23 cellular contexts compared by ENCODE assay signal in the genomic region with DNA sequence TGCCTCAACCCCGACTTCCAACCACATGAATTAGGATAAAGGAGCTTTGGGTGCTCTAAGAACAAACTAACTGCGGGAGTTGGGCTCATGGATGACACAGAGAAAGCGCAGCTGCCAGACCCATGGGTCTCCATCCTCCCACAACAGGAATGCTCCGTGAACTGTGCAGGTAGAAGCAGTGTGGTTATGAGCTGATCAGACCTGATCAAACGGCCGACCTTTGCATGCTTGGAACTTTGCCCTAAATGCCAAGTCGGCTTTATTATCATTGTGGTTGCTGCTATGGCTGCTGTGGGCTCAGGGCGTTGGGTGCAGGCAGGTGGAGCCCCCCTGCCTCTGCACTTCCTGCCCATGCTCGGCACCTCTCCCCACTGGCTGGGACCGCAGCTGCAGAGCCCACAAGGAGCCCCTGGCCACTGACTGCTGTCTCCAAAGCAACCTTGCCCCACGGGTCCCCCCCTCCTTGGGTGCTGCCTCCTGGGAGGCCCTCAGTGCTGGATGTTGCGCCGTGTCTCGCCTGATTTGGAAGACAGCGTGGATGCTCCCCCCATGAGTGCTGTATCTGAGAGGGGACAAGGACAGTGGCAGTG. TPM values are rescaled to one million over a fixed set of nuclear protein-coding genes. Genes with fewer than 3 reads are reported as not detected.
A peak's percentile ranks its signal among the peaks of the same experiment; 100 is the strongest.
DNase-seq lines count a peak whose midpoint lies in the region; ATAC-seq, FAIRE-seq and TF ChIP-seq lines count a peak whose summit lies in the region.
"Had no signal": no experiment of that assay in that cellular context is flagged by ENCODE, and none has a peak within 500 bp of the region (broad histone marks: within the 10 kb centered on the region; RNA-seq: fewer than 3 reads in every experiment).

No MANE protein-coding gene starts in this region.

- H3K27ac ChIP-seq in HepG2 (ENCODE audit: extremely low read length, insufficient read depth, low read length), result no peak overlapping the region
- H3K27ac ChIP-seq: A549, ovary had no signal

- no peaks in the 10 kb centered on the region for H3K4me1 ChIP-seq in HepG2 (ENCODE audit: insufficient read depth, low read length)

- H3K27ac Mint-ChIP-seq in type B pancreatic cell, result no peak overlapping the region
- H3K27ac Mint-ChIP-seq: activated T-helper 1 cell treated with anti-CD3 and anti-CD28 coated beads, Interleukin-12 subunit alpha, Interleukin-12 subunit beta, Interleukin-2, Interleukin-4 antibody, amounts not matched to agents 30 ng/mL and 10 ng/mL and 1 ng/mL, durations not matched to agents 14 hours and 24 hours and 36 hours; CD4-positive, CD25-positive, alpha-beta regulatory T cell; stimulated activated naive B cell treated with anti-CD40 and anti-IgM and Interleukin-4, amounts not matched to agents 10 μg/mL and 1 μg/mL and 100 μg/mL, for 72 hours; T-helper 2 cell treated with Interferon-gamma antibody and Interleukin-4, amounts not matched to agents 5 μg/mL and 100 μg/mL, for 36 hours had no signal

- TF ChIP-seq EP300 in HepG2 (IDR thresholded peaks at IDR 0.05; ENCODE audit: low read depth in 2 of 2, low read length in 2 of 2) (no peak), HepG2 (CRISPR knock-in tag; IDR thresholded peaks at IDR 0.05; ENCODE audit: borderline replicate concordance) (no peak)

- no peaks in the 10 kb centered on the region for H4K20me1 ChIP-seq in HepG2 (ENCODE audit: insufficient read depth, low read length)

- no peak for TF ChIP-seq RAD21 in HepG2 (CRISPR knock-in tag; IDR thresholded peaks at IDR 0.05)

- DNase-seq in Right ventricle myocardium superior (peak; percentile 15), Right ventricle myocardium inferior (ENCODE audit: missing footprints) (no peak), HepG2 (ENCODE audit: low spot score) (no peak), type B pancreatic cell (ENCODE audit: extremely low spot score, unreplicated experiment) (peak; percentile 62), NCI-H2107 (lab: John Stamatoyannopoulos, UW) (no peak), RCC 7860 (ENCODE audit: low spot score) (no peak)
- peak; percentile 24 to 44 for DNase-seq in activated T-cell treated with anti-CD3 and anti-CD28 coated beads, Interleukin-2, amount 50 U/mL, for 48 hours
- DNase-seq: activated CD4-positive, alpha-beta T cell treated with anti-CD3 and anti-CD28 coated beads for 1 hour; CD4-positive, CD25-positive, alpha-beta regulatory T cell; hypothalamus; NCI-H1436; ovary; SIG-M5; stimulated activated naive B cell treated with anti-CD40 and anti-IgM and Interleukin-4, amounts not matched to agents 10 μg/mL and 1 μg/mL and 100 μg/mL, for 72 hours had no signal

- no peak overlapping the region for H3K4me2 ChIP-seq in HepG2 (ENCODE audit: low read depth, low read length)
- H3K4me2 ChIP-seq: A549 had no signal

- FAIRE-seq in HepG2 (lab: Jason Lieb, UNC) (no peak), RCC 7860 (lab: Jason Lieb, UNC) (no peak)
- FAIRE-seq: A549 had no signal

- no peak for TF ChIP-seq CTCF in HepG2 (CRISPR knock-in tag; IDR thresholded peaks at IDR 0.05)
- TF ChIP-seq CTCF in type B pancreatic cell (conservative IDR thresholded peaks at IDR 0.05), result no peak

- CTCF ChIA-PET in HepG2 (lab: Yijun Ruan, JAX; ENCODE audit: low intra/inter-chr PET ratio, low total read pairs), result no interaction called here

- ATAC-seq in Right ventricle myocardium superior (ENCODE audit: poor library complexity) (no peak), Right ventricle myocardium inferior (no peak), HepG2 (peak; percentile 17), GM19467 (IDR thresholded peaks at IDR 0.05; ENCODE audit: unreplicated experiment) (no peak)
- ATAC-seq: A549 had no signal

- no peaks in the 10 kb centered on the region for H3K79me2 ChIP-seq in HepG2 (ENCODE audit: insufficient read depth, low read length)

- no peaks in the 10 kb centered on the region for H3K36me3 Mint-ChIP-seq in type B pancreatic cell
- H3K36me3 Mint-ChIP-seq: CD4-positive, CD25-positive, alpha-beta regulatory T cell had no signal

- no peaks in the 10 kb centered on the region for H3K36me3 ChIP-seq in HepG2 (replicated peaks in 1 of 2; ENCODE audit: control insufficient read depth in 1 of 2, insufficient read depth in 2 of 2, low read length in 2 of 2)
- H3K36me3 ChIP-seq: ovary had no signal

- intact Hi-C loops in Right ventricle myocardium superior (cut with DNase I), result no loop called here
- intact Hi-C loops in Right ventricle myocardium inferior (cut with DNase I), result no loop called here
- intact Hi-C loops in HepG2 (cut with micrococcal nuclease; ENCODE audit: unreplicated experiment), result no loop called here

- POLR2A ChIA-PET in HepG2 (lab: Yijun Ruan, JAX), result no interaction called here

- no peak overlapping the region for H3K4me3 ChIP-seq in HepG2 (replicated peaks in 1 of 3; ENCODE audit: insufficient read depth in 1 of 3, low read depth in 2 of 3, low read length in 3 of 3)
- H3K4me3 ChIP-seq: A549, ovary had no signal

- no peak overlapping the region for H3K9ac ChIP-seq in HepG2 (ENCODE audit: insufficient read depth, low read depth, low read length)

- H3K9me3 ChIP-seq in HepG2 (ENCODE audit: low read length), result no peaks in the 10 kb centered on the region
- H3K9me3 ChIP-seq: ovary had no signal

- no peak overlapping the region for H3K4me3 Mint-ChIP-seq in type B pancreatic cell
- H3K4me3 Mint-ChIP-seq: activated T-helper 1 cell treated with anti-CD3 and anti-CD28 coated beads, Interleukin-12 subunit alpha, Interleukin-12 subunit beta, Interleukin-2, Interleukin-4 antibody, amounts not matched to agents 30 ng/mL and 10 ng/mL and 1 ng/mL, durations not matched to agents 14 hours and 24 hours and 36 hours; CD4-positive, CD25-positive, alpha-beta regulatory T cell; stimulated activated naive B cell treated with anti-CD40 and anti-IgM and Interleukin-4, amounts not matched to agents 10 μg/mL and 1 μg/mL and 100 μg/mL, for 72 hours; T-helper 2 cell treated with Interferon-gamma antibody and Interleukin-4, amounts not matched to agents 5 μg/mL and 100 μg/mL, for 36 hours had no signal

- H3K27me3 Mint-ChIP-seq in type B pancreatic cell, result peaks cover 88% of the 10 kb centered on the region

- peaks cover 4% of the 10 kb centered on the region for H3K9me3 Mint-ChIP-seq in type B pancreatic cell

- no TSS peak for BruUV-seq in HepG2 (replicated peaks; lab: Mats Ljungman, UMichigan)

- H3K27me3 ChIP-seq in HepG2 (ENCODE audit: control insufficient read depth in 1 of 2, insufficient read depth in 2 of 2, low read length in 2 of 2), result peaks cover 15 to 53% of the 10 kb centered on the region in 2 experiments
- H3K27me3 ChIP-seq: ovary had no signal

- TF ChIP-seq POLR2A in HepG2 (IDR thresholded peaks at IDR 0.05; ENCODE audit: insufficient read depth in 1 of 2, low read depth in 2 of 2, low read length in 2 of 2), result no peak

- no peak overlapping the region for H2AFZ ChIP-seq in HepG2 (ENCODE audit: low read length)

- no CpG with 5 or more reads among the region's 15 CpGs for WGBS in HepG2 (ENCODE audit: low lambda C conversion rate)

- H3K4me1 Mint-ChIP-seq in type B pancreatic cell (ENCODE audit: unreplicated experiment), result no peaks in the 10 kb centered on the region

- in situ Hi-C loops in HepG2 (cut with HindIII; ENCODE audit: extremely low pct_ligation_motif_present, low pct_unique_long_range_greater_than_20kb), result no loop called here

TF ChIP-seq in HepG2, 621 proteins besides CTCF, POLR2A, EP300 and RAD21 (continues in another document):
- TF ChIP-seq, protein P1, sequence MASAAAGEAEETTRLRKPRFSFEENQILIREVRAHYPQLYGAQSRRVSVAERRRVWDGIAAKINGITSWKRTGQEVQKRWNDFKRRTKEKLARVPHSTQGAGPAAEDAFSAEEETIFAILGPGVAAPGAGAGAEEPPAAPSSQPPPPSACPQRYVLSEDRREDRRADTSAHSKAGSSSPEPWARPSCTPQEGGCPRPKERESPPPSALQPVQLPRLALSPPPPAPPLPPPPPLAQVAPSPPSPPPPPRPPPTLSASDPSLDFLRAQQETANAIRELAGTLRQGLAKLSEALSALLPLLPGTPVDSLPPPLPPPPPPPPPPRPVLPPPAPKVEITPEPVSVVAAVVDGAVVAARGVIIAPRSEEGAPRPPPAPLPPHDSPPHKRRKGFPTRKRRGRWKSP (CRISPR knock-in tag; IDR thresholded peaks at IDR 0.05), result no peak
- no peak for TF ChIP-seq ZNF253 (CRISPR knock-in tag; IDR thresholded peaks at IDR 0.05; ENCODE audit: borderline replicate concordance)

RNA-seq across cellular contexts. Expression of a gene that starts 2.6 kb away (rescaled TPM):
- not detected for total RNA-seq in Right ventricle myocardium superior
- not detected for total RNA-seq in Right ventricle myocardium inferior
- not detected in 2 replicates for total RNA-seq in HepG2 (2016; rRNA removed; fragmentation: Illumina TruSeq; extraction: Trizol)
- not detected in 2 replicates for total RNA-seq in HepG2 (2016; cell fraction: cytosol; rRNA removed; fragmentation: Illumina TruSeq; extraction: Trizol; ENCODE audit: low read depth)
- total RNA-seq in HepG2 (2016; cell fraction: insoluble cytoplasmic fraction; rRNA removed; fragmentation: Illumina TruSeq; extraction: Trizol), result not detected in 2 replicates
- total RNA-seq in HepG2 (2016; cell fraction: membrane; rRNA removed; fragmentation: Illumina TruSeq; extraction: Trizol), result not detected in 2 replicates
- not detected in 2 replicates for total RNA-seq in HepG2 (2016; cell fraction: nucleus; rRNA removed; fragmentation: Illumina TruSeq; extraction: Trizol)
- 0.01 and 0.12 TPM in 2 replicates for polyA plus RNA-seq in HepG2 (2011; rRNA removed)
- polyA plus RNA-seq in HepG2 (2011; cell fraction: cytosol; rRNA removed), result 0.03 and 0.06 TPM in 2 replicates
- polyA plus RNA-seq in HepG2 (2011; cell fraction: nucleus; rRNA removed), result 0.18 and 0.36 TPM in 2 replicates
- polyA plus RNA-seq in HepG2 (2012), result 0.15 and 0.17 TPM in 2 replicates
- not detected in 2 replicates for polyA plus RNA-seq in HepG2 (2016; cell fraction: cytosol; fragmentation: Illumina TruSeq; extraction: Trizol; ENCODE audit: low read depth)
- polyA plus RNA-seq in HepG2 (2016; cell fraction: insoluble cytoplasmic fraction; fragmentation: Illumina TruSeq; extraction: Trizol; ENCODE audit: low read depth), result not detected in 2 replicates
- not detected in 2 replicates for polyA plus RNA-seq in HepG2 (2016; cell fraction: membrane; fragmentation: Illumina TruSeq; extraction: Trizol; ENCODE audit: low read depth)
- polyA plus RNA-seq in HepG2 (2016; cell fraction: nucleus; fragmentation: Illumina TruSeq; extraction: Trizol; ENCODE audit: insufficient read depth, low read depth), result not detected in 2 replicates
- 0.12 and 0.14 TPM in 2 replicates for polyA minus RNA-seq in HepG2 (2011; rRNA and poly(A)+ RNA removed; ENCODE audit: low replicate concordance)
- not detected in 2 replicates for polyA minus RNA-seq in HepG2 (2011; cell fraction: cytosol; rRNA and poly(A)+ RNA removed)
- polyA minus RNA-seq in HepG2 (2011; cell fraction: nucleus; rRNA and poly(A)+ RNA removed), result 0.12 TPM in 1 of 2 replicates, not detected in the other
- 0.19 TPM in 2 replicates for total RNA-seq in type B pancreatic cell (ENCODE audit: low replicate concordance)
- total RNA-seq: activated T-helper 1 cell treated with anti-CD3 and anti-CD28 coated beads, Interleukin-12 subunit alpha, Interleukin-12 subunit beta, Interleukin-2, Interleukin-4 antibody, amounts not matched to agents 30 ng/mL and 10 ng/mL and 1 ng/mL, durations not matched to agents 14 hours and 24 hours and 36 hours; CD4-positive, CD25-positive, alpha-beta regulatory T cell; chondrocyte; H4; NCI-H460; skeletal muscle tissue; urinary bladder had no signal

Comparison
In these comparisons a context has a peak if more than half of its experiments do, and no peak if none do; other contexts are left out.
1. DNase-seq: peak in Right ventricle myocardium superior (single experiment), activated T-cell treated with anti-CD3 and anti-CD28 coated beads, Interleukin-2, amount 50 U/mL, for 48 hours (2 of 2) and type B pancreatic cell (single experiment); none in Right ventricle myocardium inferior (single experiment), HepG2 (single experiment), NCI-H2107 (single experiment) and RCC 7860 (single experiment).